10 cellular contexts compared by ENCODE assay signal in genomic region chr3:188264231-188265213, GRCh38.
DNase-seq lines count a peak whose midpoint lies in the region; ATAC-seq and TF ChIP-seq lines count a peak whose summit lies in the region.
"Had no signal": no experiment of that assay in that cellular context is flagged by ENCODE, and none has a peak within 500 bp of the region (broad histone marks: within the 10 kb centered on the region; RNA-seq: fewer than 3 reads in every experiment).

No MANE protein-coding gene starts in this region.

- ATAC-seq in RWPE2 (ENCODE audit: low read depth) = no peak
- ATAC-seq in upper lobe of right lung = no peak

- DNase-seq in RWPE2 (ENCODE audit: low spot score) (no peak), fibroblast of lung (ENCODE audit: low read depth in 2 of 2) (peak; percentile 65 to 76), upper lobe of right lung (no peak), NCI-H2029 (lab: John Stamatoyannopoulos, UW) (no peak), NCI-H1048 (lab: John Stamatoyannopoulos, UW) (no peak), superior temporal gyrus (ENCODE audit: extremely low spot score) (no peak)
- DNase-seq: activated CD4-positive, alpha-beta T cell treated with anti-CD3 and anti-CD28 coated beads for 1 hour; NCI-H2029 treated with DMSO at 0.1 percent for 48 hours had no signal

- H3K4me2 ChIP-seq in fibroblast of lung (ENCODE audit: extremely low read depth, insufficient read depth, low read length) = peak overlapping the region; percentile 47

- TF ChIP-seq CTCF in RWPE2 (IDR thresholded peaks at IDR 0.05; ENCODE audit: poor library complexity, severe bottlenecking) (no peak), fibroblast of lung (conservative IDR thresholded peaks at IDR 0.05 in 1 of 2, IDR thresholded peaks at IDR 0.05 in 1 of 2; ENCODE audit: low read depth in 1 of 2, low read length in 2 of 2) (no peak), upper lobe of right lung (IDR thresholded peaks at IDR 0.05) (no peak)

- H3K79me2 ChIP-seq in fibroblast of lung (ENCODE audit: control insufficient read depth, insufficient read depth, low read length) = peaks cover 46% of the 10 kb centered on the region

- H3K9ac ChIP-seq in fibroblast of lung (ENCODE audit: insufficient read depth, low read length) = peak overlapping the region; percentile 13
- H3K9ac ChIP-seq in mucosa of stomach (ENCODE audit: low read length) = peak overlapping the region; percentile 48

- intact Hi-C loops in upper lobe of right lung (cut with DNase I) = no loop called here

- H4K20me1 ChIP-seq in fibroblast of lung (ENCODE audit: control insufficient read depth, extremely low read depth, insufficient read depth, low read length) = no peaks in the 10 kb centered on the region

- H3K27ac ChIP-seq in RWPE2 (ENCODE audit: poor library complexity, severe bottlenecking) = peak overlapping the region; percentile 95
- H3K27ac ChIP-seq in fibroblast of lung (ENCODE audit: insufficient read depth, low read length) = peak overlapping the region; percentile 98
- peak overlapping the region; percentile 79 for H3K27ac ChIP-seq in upper lobe of right lung
- H3K27ac ChIP-seq: RWPE1 had no signal

- H3K4me3 ChIP-seq in RWPE2 (ENCODE audit: severe bottlenecking) (no peak overlapping the region), fibroblast of lung (replicated peaks in 1 of 4; ENCODE audit: control extremely low read depth in 1 of 4, insufficient read depth in 1 of 4, low read depth in 3 of 4, low read length in 4 of 4) (no peak overlapping the region), mucosa of stomach (ENCODE audit: low read length) (no peak overlapping the region), upper lobe of right lung (no peak overlapping the region)

- no peaks in the 10 kb centered on the region for H3K9me3 ChIP-seq in RWPE2 (ENCODE audit: severe bottlenecking)
- no peaks in the 10 kb centered on the region for H3K9me3 ChIP-seq in fibroblast of lung (ENCODE audit: control insufficient read depth, insufficient read depth, low read depth, low read length)
- no peaks in the 10 kb centered on the region for H3K9me3 ChIP-seq in mucosa of stomach (ENCODE audit: control insufficient read depth, low read length)
- H3K9me3 ChIP-seq in upper lobe of right lung = no peaks in the 10 kb centered on the region

- H3K27me3 ChIP-seq in RWPE2 (ENCODE audit: insufficient read depth, poor library complexity, severe bottlenecking) = no peaks in the 10 kb centered on the region
- no peaks in the 10 kb centered on the region for H3K27me3 ChIP-seq in fibroblast of lung (ENCODE audit: control insufficient read depth, insufficient read depth, low read length)
- H3K27me3 ChIP-seq in mucosa of stomach (ENCODE audit: control insufficient read depth, insufficient read depth, low read length) = no peaks in the 10 kb centered on the region
- H3K27me3 ChIP-seq in upper lobe of right lung = no peaks in the 10 kb centered on the region

- H3K4me1 ChIP-seq in RWPE2 (ENCODE audit: insufficient read depth, poor library complexity, severe bottlenecking) (peaks cover 68% of the 10 kb centered on the region), fibroblast of lung (ENCODE audit: control insufficient read depth, extremely low read depth, insufficient read depth, low read length) (peaks cover 42% of the 10 kb centered on the region), mucosa of stomach (ENCODE audit: control insufficient read depth, insufficient read depth, low read length) (peaks cover 57% of the 10 kb centered on the region), upper lobe of right lung (peaks cover 56% of the 10 kb centered on the region)

- H3K36me3 ChIP-seq in RWPE2 (ENCODE audit: low read depth) = no peaks in the 10 kb centered on the region
- H3K36me3 ChIP-seq in fibroblast of lung (ENCODE audit: control insufficient read depth, insufficient read depth, low read length) = no peaks in the 10 kb centered on the region
- H3K36me3 ChIP-seq in mucosa of stomach (ENCODE audit: control insufficient read depth, insufficient read depth, low read length) = no peaks in the 10 kb centered on the region
- no peaks in the 10 kb centered on the region for H3K36me3 ChIP-seq in upper lobe of right lung

- no peak overlapping the region for H2AFZ ChIP-seq in fibroblast of lung (ENCODE audit: low read length)

Comparison
In these comparisons a context has a peak if more than half of its experiments do, and no peak if none do; other contexts are left out.
1. DNase-seq: peak in fibroblast of lung (2 of 2); none in RWPE2 (single experiment), upper lobe of right lung (single experiment), NCI-H2029 (single experiment), NCI-H1048 (single experiment) and superior temporal gyrus (single experiment).
2. Peak in every context shown above with its lines, with median percentiles within 50 percentile points of each other: H3K27ac ChIP-seq.